Comparison of ENCODE assay signal across 8 cellular contexts in the genomic region with DNA sequence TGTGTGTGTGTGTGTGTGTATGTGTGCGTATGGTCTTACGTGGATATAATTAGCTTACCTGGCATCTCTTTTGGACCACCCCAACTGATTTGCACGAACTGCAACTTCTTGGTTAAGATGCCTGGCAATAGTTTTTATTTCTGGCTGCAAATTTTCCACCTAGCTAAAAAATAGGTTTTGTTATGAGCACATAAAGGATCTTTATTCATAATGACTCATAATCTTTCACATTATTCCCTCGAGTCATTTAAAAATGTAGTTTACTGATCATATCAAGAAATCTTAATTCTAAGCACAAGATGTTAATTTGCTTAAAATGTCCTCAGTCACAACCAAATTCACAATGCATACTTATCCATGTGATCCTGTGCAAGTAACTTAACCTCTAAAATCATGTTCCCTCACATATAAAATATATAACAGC. TPM values are rescaled to one million over a fixed set of nuclear protein-coding genes. Genes with fewer than 3 reads are reported as not detected.
A peak's percentile ranks its signal among the peaks of the same experiment; 100 is the strongest.
DNase-seq lines count a peak whose midpoint lies in the region; ATAC-seq and TF ChIP-seq lines count a peak whose summit lies in the region.

No MANE protein-coding gene starts in this region.

- TF ChIP-seq CTCF in 22Rv1 (IDR thresholded peaks at IDR 0.05) = no peak
- TF ChIP-seq CTCF in ascending aorta (IDR thresholded peaks at IDR 0.05) = no peak
- TF ChIP-seq CTCF in right lobe of liver (IDR thresholded peaks at IDR 0.05) = no peak

- H3K36me3 ChIP-seq in ascending aorta (peaks cover 4 to 7% of the 10 kb centered on the region in 2 donors), right lobe of liver (no peaks in the 10 kb centered on the region), thymus (ENCODE audit: control insufficient read depth, insufficient read depth) (peaks cover 10% of the 10 kb centered on the region)

- TF ChIP-seq POLR2A in right lobe of liver (IDR thresholded peaks at IDR 0.05) = no peak

- H3K4me1 ChIP-seq in ascending aorta (peaks cover 3 to 7% of the 10 kb centered on the region in 2 donors), right lobe of liver (peaks cover 0 to 15% (median 1%) of the 10 kb centered on the region in 4 donors), thymus (ENCODE audit: control insufficient read depth, insufficient read depth, low read length) (peaks cover 5% of the 10 kb centered on the region)

- DNase-seq in HPDE6-E6E7 (ENCODE audit: extremely low spot score) (peak; percentile 8), ascending aorta (ENCODE audit: low spot score in 2 of 2) (no peak), right lobe of liver (no peak), H4 (ENCODE audit: low spot score) (no peak), NCI-H187 treated with DMSO at 0.1 percent for 48 hours (lab: John Stamatoyannopoulos, UW) (no peak)

- H3K9me3 ChIP-seq in ascending aorta (no peaks in the 10 kb centered on the region), right lobe of liver (no peaks in the 10 kb centered on the region), thymus (ENCODE audit: control insufficient read depth) (no peaks in the 10 kb centered on the region)

- H3K27ac ChIP-seq in 22Rv1 = peak overlapping the region; percentile 97
- H3K27ac ChIP-seq in ascending aorta = peak overlapping the region; percentile 88 to 96
- H3K27ac ChIP-seq in right lobe of liver = peak overlapping the region; percentile 87 to 98 (median 96)
- peak overlapping the region; percentile 100 for H3K27ac ChIP-seq in thymus (ENCODE audit: low read depth)

- H3K27me3 ChIP-seq in ascending aorta = no peaks in the 10 kb centered on the region
- H3K27me3 ChIP-seq in right lobe of liver = no peaks in the 10 kb centered on the region
- no peaks in the 10 kb centered on the region for H3K27me3 ChIP-seq in thymus (ENCODE audit: control insufficient read depth, insufficient read depth)

- H3K4me3 ChIP-seq in ascending aorta (peak overlapping the region; percentile 60 to 99), right lobe of liver (peak overlapping the region; percentile 66 to 80 (median 69)), thymus (ENCODE audit: low read length) (peak overlapping the region; percentile 71)

- WGBS in right lobe of liver (ENCODE audit: insufficient coverage, low coverage, low lambda C conversion rate, missing lambda C conversion rate) = 27% methylated on average over 4 of the region's 4 CpGs
- 58% methylated on average over 4 of the region's 4 CpGs for WGBS in thymus

- ATAC-seq in right lobe of liver (no peak), HG03571 (IDR thresholded peaks at IDR 0.05; ENCODE audit: unreplicated experiment) (no peak)

- intact Hi-C loops in ascending aorta (cut with DNase I) (loop anchor here (1.0 to 5.0 kb wide), 2 partner anchors 499 to 1089 kb away; partner anchors contain the start of genes ADAMTS3 and MTHFD2L), right lobe of liver (cut with DNase I) (no loop called here)

RNA-seq across cellular contexts. Expression of gene COX18, which starts 1.5 kb away (rescaled TPM):
- 22.7 TPM for total RNA-seq in ascending aorta
- 10 to 100 TPM; 12.4 to 28.9 (median 17.0) TPM for total RNA-seq in right lobe of liver
- polyA plus RNA-seq in thymus = 14.5 TPM
- total RNA-seq in H4 (2014; rRNA removed; shearing (Covaris generic)) = 21.8 and 38.0 TPM in 2 replicates
